22 cellular contexts compared by ENCODE assay signal in genomic region chr5:173317091-173317685, GRCh38. TPM values are rescaled to one million over a fixed set of nuclear protein-coding genes. Genes with fewer than 3 reads are reported as not detected.
DNase-seq lines count a peak whose midpoint lies in the region; TF ChIP-seq lines count a peak whose summit lies in the region.
"Had no signal": no experiment of that assay in that cellular context is flagged by ENCODE, and none has a peak within 500 bp of the region (broad histone marks: within the 10 kb centered on the region; RNA-seq: fewer than 3 reads in every experiment).

No MANE protein-coding gene starts in this region.

- H3K9me3 Mint-ChIP-seq in MCF 10A (ENCODE audit: unreplicated experiment) (no peaks in the 10 kb centered on the region), mesothelial cell of epicardium (no peaks in the 10 kb centered on the region)
- H3K9me3 Mint-ChIP-seq: natural killer cell treated with Interleukin-12 subunit alpha and Interleukin-12 subunit beta and Interleukin-15 and Interleukin-18, amount 100 ng/mL, for 72 hours; stimulated activated effector memory CD8-positive, alpha-beta T cell treated with anti-CD3 and anti-CD28 coated beads, Interleukin-12 subunit alpha, Interleukin-12 subunit beta, amount 100 ng/mL, for 72 hours had no signal

- TF ChIP-seq CTCF in MCF 10A (IDR thresholded peaks at IDR 0.05; ENCODE audit: unreplicated experiment) = no peak
- TF ChIP-seq CTCF in mammary epithelial cell (conservative IDR thresholded peaks at IDR 0.05 in 1 of 2, IDR thresholded peaks at IDR 0.05 in 1 of 2; ENCODE audit: extremely low read depth in 1 of 2, insufficient read depth in 1 of 2, low read depth in 1 of 2, low read length in 2 of 2) = no peak
- no peak for TF ChIP-seq CTCF in VCaP (conservative IDR thresholded peaks at IDR 0.05)
- no peak for TF ChIP-seq CTCF in mesothelial cell of epicardium (IDR thresholded peaks at IDR 0.05; ENCODE audit: unreplicated experiment)
- TF ChIP-seq CTCF in suprapubic skin (IDR thresholded peaks at IDR 0.05) = no peak

- no peak overlapping the region for H3K4me2 ChIP-seq in mammary epithelial cell (ENCODE audit: insufficient read depth, low read depth, low read length)
- H3K4me2 ChIP-seq: SK-N-SH had no signal

- no peak overlapping the region for H2AFZ ChIP-seq in mammary epithelial cell (ENCODE audit: low read depth, low read length)

- DNase-seq in MCF 10A (ENCODE audit: unreplicated experiment) (no peak), mammary epithelial cell (no peak), mesothelial cell of epicardium (ENCODE audit: low spot score in 2 of 2, unreplicated experiment in 2 of 2) (no peak), suprapubic skin (ENCODE audit: low spot score in 2 of 2) (peak; percentile 45 to 74), HEK293T (ENCODE audit: extremely low spot score) (no peak), NAMALWA (ENCODE audit: low spot score) (no peak), NCI-H146 (lab: John Stamatoyannopoulos, UW) (no peak)
- DNase-seq: activated CD4-positive, alpha-beta T cell treated with anti-CD3 and anti-CD28 coated beads, Interleukin-2, amount 50 U/mL, for 48 hours; activated gamma-delta T cell; DND-41; mesendoderm; NCI-H1105 treated with DMSO at 0.1 percent for 48 hours; NCI-H524; SK-N-SH; stimulated activated CD4-positive, alpha-beta T cell treated with anti-CD3 and anti-CD28 coated beads, Interleukin-2, amount 100 ng/mL, for 24 hours; T-helper 2 cell; WERI-Rb-1 had no signal

- H3K27ac Mint-ChIP-seq in MCF 10A (ENCODE audit: low read depth, unreplicated experiment) (no peak overlapping the region), mesothelial cell of epicardium (peak overlapping the region; percentile 98)
- H3K27ac Mint-ChIP-seq: natural killer cell treated with Interleukin-12 subunit alpha and Interleukin-12 subunit beta and Interleukin-15 and Interleukin-18, amount 100 ng/mL, for 72 hours; stimulated activated effector memory CD8-positive, alpha-beta T cell treated with anti-CD3 and anti-CD28 coated beads, Interleukin-12 subunit alpha, Interleukin-12 subunit beta, amount 100 ng/mL, for 72 hours had no signal

- H3K4me3 Mint-ChIP-seq in MCF 10A (ENCODE audit: unreplicated experiment) (no peak overlapping the region), mesothelial cell of epicardium (no peak overlapping the region)
- H3K4me3 Mint-ChIP-seq: natural killer cell treated with Interleukin-12 subunit alpha and Interleukin-12 subunit beta and Interleukin-15 and Interleukin-18, amount 100 ng/mL, for 72 hours; stimulated activated effector memory CD8-positive, alpha-beta T cell treated with anti-CD3 and anti-CD28 coated beads, Interleukin-12 subunit alpha, Interleukin-12 subunit beta, amount 100 ng/mL, for 72 hours had no signal

- CTCF ChIA-PET in MCF 10A (lab: Yijun Ruan, JAX) (interaction anchor here (0.7 to 3.2 kb wide), 6 partner anchors 11 to 608 kb away, joined by 3 to 23 read pairs (median 4); no protein-coding TSS in a partner anchor), mammary epithelial cell (lab: Charles Lee; ENCODE audit: low non-redundant PET) (no interaction called here), HEK293T (lab: Yijun Ruan, JAX) (interaction anchor here (1.0 to 1.6 kb wide), 2 partner anchors 11 to 15 kb away, joined by 4 to 6 read pairs; partner anchors contain the start of gene STC2)

- no peaks in the 10 kb centered on the region for H4K20me1 ChIP-seq in mammary epithelial cell (ENCODE audit: insufficient read depth, low read length)

- TF ChIP-seq EP300 in suprapubic skin (IDR thresholded peaks at IDR 0.05) = no peak

- no peaks in the 10 kb centered on the region for H3K4me1 ChIP-seq in mammary epithelial cell (ENCODE audit: insufficient read depth, low read length)
- peaks cover 25% of the 10 kb centered on the region for H3K4me1 ChIP-seq in suprapubic skin
- H3K4me1 ChIP-seq: prostate gland had no signal

- WGBS in mammary epithelial cell (ENCODE audit: low coverage, missing lambda C conversion rate) = 93% methylated on average over 19 of the region's 19 CpGs
- 93% methylated on average over 19 of the region's 19 CpGs for WGBS in suprapubic skin

- H3K36me3 ChIP-seq in mammary epithelial cell (ENCODE audit: insufficient read depth, low read length) = peaks cover 16% of the 10 kb centered on the region
- H3K36me3 ChIP-seq in suprapubic skin = no peaks in the 10 kb centered on the region
- H3K36me3 ChIP-seq: prostate gland, WERI-Rb-1 had no signal

- no peaks in the 10 kb centered on the region for H3K9me3 ChIP-seq in mammary epithelial cell (replicated peaks; ENCODE audit: insufficient read depth, low read length)
- H3K9me3 ChIP-seq in suprapubic skin = no peaks in the 10 kb centered on the region
- H3K9me3 ChIP-seq: prostate gland, SK-N-SH had no signal

- dilution Hi-C loops in mammary epithelial cell (cut with HindIII; ENCODE audit: low sequenced_read_pairs) = no loop called here

- H3K4me1 Mint-ChIP-seq in MCF 10A (ENCODE audit: insufficient read depth, unreplicated experiment) (peaks cover 22% of the 10 kb centered on the region), mesothelial cell of epicardium (peaks cover 73% of the 10 kb centered on the region)
- H3K4me1 Mint-ChIP-seq: stimulated activated effector memory CD8-positive, alpha-beta T cell treated with anti-CD3 and anti-CD28 coated beads, Interleukin-12 subunit alpha, Interleukin-12 subunit beta, amount 100 ng/mL, for 72 hours had no signal

- H3K36me3 Mint-ChIP-seq in MCF 10A (ENCODE audit: insufficient read depth, unreplicated experiment) (peaks cover 73% of the 10 kb centered on the region), mesothelial cell of epicardium (peaks cover 19% of the 10 kb centered on the region)
- H3K36me3 Mint-ChIP-seq: natural killer cell treated with Interleukin-12 subunit alpha and Interleukin-12 subunit beta and Interleukin-15 and Interleukin-18, amount 100 ng/mL, for 72 hours; stimulated activated effector memory CD8-positive, alpha-beta T cell treated with anti-CD3 and anti-CD28 coated beads, Interleukin-12 subunit alpha, Interleukin-12 subunit beta, amount 100 ng/mL, for 72 hours had no signal

- POLR2A ChIA-PET in MCF 10A (lab: Yijun Ruan, JAX) = interaction anchor here (0.7 to 7.5 kb wide), 4 partner anchors 11 to 623 kb away, joined by 3 to 60 read pairs (median 6); partner anchors contain the start of gene STC2
- POLR2A ChIA-PET in HEK293T (lab: Yijun Ruan, JAX) = interaction anchor here (0.9 to 13.9 kb wide), 4 partner anchors 11 to 23 kb away, joined by 3 to 325 read pairs (median 8); partner anchors contain the start of gene STC2

- in situ Hi-C loops in mammary epithelial cell (cut with MboI; ENCODE audit: low sequenced_read_pairs in 2 of 2) = no loop called here

- intact Hi-C loops in MCF 10A (cut with micrococcal nuclease) = no loop called here
- intact Hi-C loops in mammary epithelial cell (cut with micrococcal nuclease) = no loop called here

- no peak overlapping the region for H3K4me3 ChIP-seq in mammary epithelial cell (replicated peaks in 1 of 3; ENCODE audit: insufficient read depth in 1 of 3, low read depth in 2 of 3, low read length in 3 of 3)
- no peak overlapping the region for H3K4me3 ChIP-seq in suprapubic skin
- H3K4me3 ChIP-seq: prostate gland had no signal

- no peak overlapping the region for H3K9ac ChIP-seq in mammary epithelial cell (ENCODE audit: insufficient read depth, low read length)
- H3K9ac ChIP-seq: SK-N-SH had no signal

- H3K27me3 ChIP-seq in mammary epithelial cell (ENCODE audit: insufficient read depth, low read length) (no peaks in the 10 kb centered on the region), suprapubic skin (peaks cover 20% of the 10 kb centered on the region)

- no peaks in the 10 kb centered on the region for H3K27me3 Mint-ChIP-seq in MCF 10A (ENCODE audit: insufficient read depth, unreplicated experiment)
- no peaks in the 10 kb centered on the region for H3K27me3 Mint-ChIP-seq in mesothelial cell of epicardium (ENCODE audit: low read depth)

- H3K27ac ChIP-seq in mammary epithelial cell (ENCODE audit: insufficient read depth, low read depth, low read length) = no peak overlapping the region
- H3K27ac ChIP-seq in VCaP = peak overlapping the region; percentile 90
- no peak overlapping the region for H3K27ac ChIP-seq in suprapubic skin
- H3K27ac ChIP-seq: 22Rv1, WERI-Rb-1 had no signal

- no peak for TF ChIP-seq POLR2A in suprapubic skin (IDR thresholded peaks at IDR 0.05)

- no peaks in the 10 kb centered on the region for H3K79me2 ChIP-seq in mammary epithelial cell (ENCODE audit: insufficient read depth, low read length)

- TSS peak; percentile 8 for BruUV-seq in MCF 10A (replicated peaks; lab: Mats Ljungman, UMichigan)
- BruUV-seq in mammary epithelial cell (replicated peaks; lab: Mats Ljungman, UMichigan) = no TSS peak

TF ChIP-seq in HEK293T, 16 proteins besides CTCF, POLR2A, EP300 and RAD21:
- no peak for TF ChIP-seq L3MBTL2 (conservative IDR thresholded peaks at IDR 0.05)
- no peak for TF ChIP-seq CTBP1 (IDR thresholded peaks at IDR 0.05; ENCODE audit: borderline replicate concordance)
- no peak for TF ChIP-seq ELF4 (IDR thresholded peaks at IDR 0.05)
- no peak for TF ChIP-seq ZNF384 (IDR thresholded peaks at IDR 0.05)
- no peak for TF ChIP-seq NFRKB (IDR thresholded peaks at IDR 0.05)

RNA-seq across cellular contexts. Expression of gene STC2, which starts 11.0 kb away (rescaled TPM):
- 316 and 414 TPM in 2 replicates for total RNA-seq in MCF 10A (2022)
- 100 to 1,000 TPM; 133 to 311 TPM for total RNA-seq in mammary epithelial cell
- 30.0 TPM for polyA plus RNA-seq in mammary epithelial cell
- polyA minus RNA-seq in mammary epithelial cell = 13.5 TPM
- 24.8 to 26.9 TPM (median 26.0 TPM) in 3 replicates for total RNA-seq in mesothelial cell of epicardium
- 1 to 10 TPM in 3 of 4 donors, under 1 TPM in 1; 0.72 to 7.6 (median 5.7) TPM for total RNA-seq in suprapubic skin

Comparison
In these comparisons a context has a peak if more than half of its experiments do, and no peak if none do; other contexts are left out.
1. DNase-seq: peak in suprapubic skin (2 of 2); none in MCF 10A (single experiment), mammary epithelial cell (single experiment), mesothelial cell of epicardium (0 of 2), HEK293T (single experiment), NAMALWA (single experiment) and NCI-H146 (single experiment).